12 cellular contexts compared by ENCODE assay signal in the genomic region with DNA sequence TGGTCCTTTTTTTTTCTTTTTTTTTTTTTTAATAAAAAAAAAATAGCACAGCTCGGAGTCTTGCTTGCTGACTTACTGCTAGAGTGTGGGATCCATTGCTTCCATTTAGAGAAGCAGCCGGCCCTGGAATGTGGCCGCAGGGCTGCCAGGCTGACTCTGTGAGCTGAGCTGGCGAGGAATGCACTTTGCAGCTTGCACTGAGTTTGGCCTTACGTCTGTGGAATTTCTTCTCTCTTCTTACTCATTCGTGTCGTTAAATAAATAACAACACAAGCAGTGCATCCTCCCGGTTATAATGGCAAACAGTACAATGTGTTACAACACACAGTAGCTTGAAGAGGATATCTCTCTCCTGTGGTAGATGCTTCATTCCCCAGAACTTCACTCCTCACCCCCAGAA.
DNase-seq lines count a peak whose midpoint lies in the region; ATAC-seq and TF ChIP-seq lines count a peak whose summit lies in the region.
"Had no signal": no experiment of that assay in that cellular context is flagged by ENCODE, and none has a peak within 500 bp of the region (broad histone marks: within the 10 kb centered on the region; RNA-seq: fewer than 3 reads in every experiment).

No MANE protein-coding gene starts in this region.

- H3K27me3 ChIP-seq in H9 (ENCODE audit: insufficient read depth, low read length), result no peaks in the 10 kb centered on the region
- H3K27me3 ChIP-seq in iPS DF 6.9 (ENCODE audit: control insufficient read depth, insufficient read depth, low read length), result no peaks in the 10 kb centered on the region
- no peaks in the 10 kb centered on the region for H3K27me3 ChIP-seq in stomach
- H3K27me3 ChIP-seq: right lobe of liver had no signal

- H3K4me3 Mint-ChIP-seq in H9 (no peak overlapping the region), MCF 10A (ENCODE audit: unreplicated experiment) (no peak overlapping the region)

- H4K8ac ChIP-seq in H9 (replicated peaks; ENCODE audit: insufficient read length, low read depth, low read length), result no peak overlapping the region

- H3K56ac ChIP-seq in H9 (ENCODE audit: insufficient read length, low read depth, low read length), result no peak overlapping the region

- H2AK5ac ChIP-seq in H9 (ENCODE audit: insufficient read length, low read length), result no peak overlapping the region

- no peak overlapping the region for H2BK120ac ChIP-seq in H9 (ENCODE audit: low read depth, low read length, poor library complexity, severe bottlenecking)

- H3K9ac ChIP-seq in H9 (ENCODE audit: extremely low read depth, insufficient read length, low read length), result no peak overlapping the region

- no TSS peak for BruUV-seq in MCF 10A (replicated peaks; lab: Mats Ljungman, UMichigan)

- no peak overlapping the region for H2AFZ ChIP-seq in H9 (ENCODE audit: low read length)

- no peaks in the 10 kb centered on the region for H4K20me1 ChIP-seq in H9 (ENCODE audit: control insufficient read depth, insufficient read depth, insufficient read length)

- POLR2A ChIA-PET in MCF 10A (lab: Yijun Ruan, JAX), result interaction anchor here (2.6 to 3.9 kb wide), 2 partner anchors 9 to 12 kb away, joined by 11 to 21 read pairs; no protein-coding TSS in a partner anchor

- H3K27me3 Mint-ChIP-seq in H9 (ENCODE audit: low read depth) (no peaks in the 10 kb centered on the region), MCF 10A (ENCODE audit: insufficient read depth, unreplicated experiment) (no peaks in the 10 kb centered on the region)

- TF ChIP-seq CTCF in H9 (conservative IDR thresholded peaks at IDR 0.05) (no peak), MCF 10A (IDR thresholded peaks at IDR 0.05; ENCODE audit: unreplicated experiment) (no peak), stomach (IDR thresholded peaks at IDR 0.05) (no peak)

- no peak overlapping the region for H2BK5ac ChIP-seq in H9 (ENCODE audit: insufficient read length, low read length)

- H3K9me3 Mint-ChIP-seq in H9, result no peaks in the 10 kb centered on the region; a peak in 1 of 5 replicates
- no peaks in the 10 kb centered on the region for H3K9me3 Mint-ChIP-seq in MCF 10A (ENCODE audit: unreplicated experiment)

- DNase-seq in H9 (peak; percentile 67), MCF 10A (ENCODE audit: unreplicated experiment) (peak; percentile 68), iPS DF 6.9 (ENCODE audit: low read depth, low spot score) (peak; percentile 43), stomach (no peak), DMS79 (lab: John Stamatoyannopoulos, UW) (no peak)
- DNase-seq: effector CD4-positive, alpha-beta T cell; NCI-H1436 treated with DMSO at 0.1 percent for 48 hours; right lobe of liver had no signal

- H3K36me3 ChIP-seq in iPS DF 6.9 (ENCODE audit: control insufficient read depth, insufficient read depth, low read length) (no peaks in the 10 kb centered on the region), stomach (no peaks in the 10 kb centered on the region)
- H3K36me3 ChIP-seq: right lobe of liver had no signal

- no peak overlapping the region for H4K5ac ChIP-seq in H9 (ENCODE audit: insufficient read length, low read depth, low read length)

- CTCF ChIA-PET in MCF 10A (lab: Yijun Ruan, JAX), result interaction anchor here (0.8 to 4.0 kb wide), 3 partner anchors 97 to 104 kb away, joined by 5 to 22 read pairs (median 12); no protein-coding TSS in a partner anchor

- no peak overlapping the region for H3K18ac ChIP-seq in H9 (ENCODE audit: insufficient read length, low read depth, low read length)

- no peak overlapping the region for H2BK15ac ChIP-seq in H9 (ENCODE audit: low read depth, low read length)

- H3K4me3 ChIP-seq in iPS DF 6.9 (ENCODE audit: low read length) (no peak overlapping the region), stomach (no peak overlapping the region)
- H3K4me3 ChIP-seq: right lobe of liver had no signal

- no peaks in the 10 kb centered on the region for H3K79me2 ChIP-seq in H9 (ENCODE audit: insufficient read depth, low read length)

- intact Hi-C loops in MCF 10A (cut with micrococcal nuclease), result no loop called here
- intact Hi-C loops in stomach (cut with DNase I; ENCODE audit: low total_unique reads), result no loop called here

- H3K27ac ChIP-seq in H9 (ENCODE audit: insufficient read length, low read depth, low read length) (no peak overlapping the region), iPS DF 6.9 (ENCODE audit: low read length) (no peak overlapping the region), stomach (peak overlapping the region in 4 of 5 donors; percentile 56 to 83 (median 67))
- H3K27ac ChIP-seq: right lobe of liver, VCaP had no signal

- no peak for TF ChIP-seq EP300 in stomach (IDR thresholded peaks at IDR 0.05)

- H3K27ac Mint-ChIP-seq in H9 (peak overlapping the region in 1 of 3 experiments; percentile 25; a peak in 1 of 7 replicates), MCF 10A (ENCODE audit: low read depth, unreplicated experiment) (no peak overlapping the region)

- TF ChIP-seq POLR2A in stomach (IDR thresholded peaks at IDR 0.05), result no peak

- peaks cover 24 to 35% of the 10 kb centered on the region in 2 experiments for H3K4me1 Mint-ChIP-seq in H9
- peaks cover 19% of the 10 kb centered on the region for H3K4me1 Mint-ChIP-seq in MCF 10A (ENCODE audit: insufficient read depth, unreplicated experiment)

- no peak overlapping the region for H3K23ac ChIP-seq in H9 (ENCODE audit: insufficient read length, low read depth, low read length)

- no peak overlapping the region for H4K91ac ChIP-seq in H9 (ENCODE audit: insufficient read length, low read depth, low read length)

- H2BK20ac ChIP-seq in H9 (ENCODE audit: low read depth, low read length, poor library complexity, severe bottlenecking), result no peak overlapping the region

- no peak for ATAC-seq in GM21529 (IDR thresholded peaks at IDR 0.05; ENCODE audit: unreplicated experiment)
- ATAC-seq in activated CD4-positive, CD25-positive, alpha-beta regulatory T cell treated with anti-CD3 and anti-CD28 coated beads, Interleukin-2, amount 50 U/mL, for 24 hours, result no peak
- no peak for ATAC-seq in HG03095 (IDR thresholded peaks at IDR 0.05; ENCODE audit: unreplicated experiment)
- ATAC-seq: right lobe of liver had no signal

- H3K79me1 ChIP-seq in H9 (ENCODE audit: insufficient read depth, low read depth, low read length, poor library complexity, severe bottlenecking), result no peaks in the 10 kb centered on the region

- H3K23me2 ChIP-seq in H9 (ENCODE audit: insufficient read length, low read depth, low read length, poor library complexity, severe bottlenecking), result no peaks in the 10 kb centered on the region

- no peak overlapping the region for H3T11ph ChIP-seq in H9 (ENCODE audit: low read length)

- WGBS in H9 (ENCODE audit: extremely low coverage, insufficient read length, low lambda C conversion rate), result no CpG with 5 or more reads among the region's 8 CpGs
- WGBS in iPS DF 6.9 (ENCODE audit: insufficient coverage, insufficient read length), result no CpG with 5 or more reads among the region's 8 CpGs
- 20 to 37% (median 25%) methylated on average over 7 to 8 of the region's 8 CpGs for WGBS in stomach, 5 donors

- H3K9me3 ChIP-seq in H9 (ENCODE audit: control insufficient read depth, low read depth, low read length), result no peaks in the 10 kb centered on the region
- no peaks in the 10 kb centered on the region for H3K9me3 ChIP-seq in iPS DF 6.9 (ENCODE audit: control insufficient read depth, insufficient read depth, low read length)
- H3K9me3 ChIP-seq in stomach, result no peaks in the 10 kb centered on the region
- H3K9me3 ChIP-seq: right lobe of liver had no signal

- peak overlapping the region; percentile 15 for H3K4me2 ChIP-seq in H9 (ENCODE audit: insufficient read depth, insufficient read length, low read length)

- no peak overlapping the region for H3K4ac ChIP-seq in H9 (ENCODE audit: low read depth, low read length)

- H2BK12ac ChIP-seq in H9 (ENCODE audit: insufficient read length, low read depth, low read length), result no peak overlapping the region

- H3K36me3 Mint-ChIP-seq in H9 (ENCODE audit: insufficient read depth in 1 of 3, low read depth in 3 of 3) (no peaks in the 10 kb centered on the region), MCF 10A (ENCODE audit: insufficient read depth, unreplicated experiment) (no peaks in the 10 kb centered on the region)

- H3K4me1 ChIP-seq in H9 (ENCODE audit: insufficient read depth, low read length), result peaks cover 4% of the 10 kb centered on the region; the same call in 1 of the 2 replicates
- peaks cover 4% of the 10 kb centered on the region; the same call in 1 of the 2 replicates for H3K4me1 ChIP-seq in iPS DF 6.9 (ENCODE audit: control insufficient read depth, insufficient read depth, low read length)
- peaks cover 0 to 52% (median 4%) of the 10 kb centered on the region in 4 donors for H3K4me1 ChIP-seq in stomach
- H3K4me1 ChIP-seq: right lobe of liver had no signal

- H3K14ac ChIP-seq in H9 (ENCODE audit: insufficient read depth, low read length), result no peak overlapping the region

Comparison
In these comparisons a context has a peak if more than half of its experiments do, and no peak if none do; other contexts are left out.
1. DNase-seq: peak in H9 (single experiment), MCF 10A (single experiment) and iPS DF 6.9 (single experiment); none in stomach (single experiment) and DMS79 (single experiment).
2. H3K27ac ChIP-seq: peak in stomach (4 of 5); none in H9 (single experiment) and iPS DF 6.9 (single experiment).